In the genomic region with DNA sequence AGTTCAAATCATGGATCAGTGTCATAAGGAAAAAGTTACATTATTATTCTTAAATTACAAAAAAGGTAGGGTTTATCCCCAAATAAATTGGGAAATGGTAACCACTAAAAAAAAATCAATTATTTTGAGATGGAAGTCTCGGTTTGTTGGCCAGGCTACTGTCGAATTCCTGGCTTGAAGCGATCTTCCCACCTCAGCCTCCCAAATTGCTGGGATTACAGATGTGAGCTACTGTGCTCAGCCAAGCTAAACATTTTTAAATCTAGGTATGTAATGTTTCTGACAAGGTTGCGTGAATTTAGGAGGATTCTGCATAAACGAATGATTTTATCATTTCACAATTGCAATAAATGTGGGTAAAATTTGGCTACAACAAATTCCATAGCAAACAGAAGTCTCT, we compare ENCODE assay signal across 8 cellular contexts. TPM values are rescaled to one million over a fixed set of nuclear protein-coding genes. Genes with fewer than 3 reads are reported as not detected.
A peak's percentile ranks its signal among the peaks of the same experiment; 100 is the strongest.
DNase-seq lines count a peak whose midpoint lies in the region; ATAC-seq and TF ChIP-seq lines count a peak whose summit lies in the region.

No MANE protein-coding gene starts in this region.

- H3F3A ChIP-seq in DOHH2 (ENCODE audit: control insufficient read depth, insufficient read depth) (0 out of 2 replicates have a peak, but pooled peaks cover 2% of the 10 kb centered on the region), Loucy (ENCODE audit: low read depth) (no peaks in the 10 kb centered on the region)

- peaks cover 76% of the 10 kb centered on the region for H3K79me2 ChIP-seq in DOHH2 (ENCODE audit: control insufficient read depth, low read length)
- H3K79me2 ChIP-seq in Loucy (ENCODE audit: insufficient read depth, low read length), result peaks cover 74% of the 10 kb centered on the region

- ATAC-seq in effector memory CD8-positive, alpha-beta T cell (replicated peaks), result no peak
- ATAC-seq in GM21423 (IDR thresholded peaks at IDR 0.05; ENCODE audit: unreplicated experiment), result no peak

- H3K4me1 Mint-ChIP-seq in effector memory CD8-positive, alpha-beta T cell (ENCODE audit: low read depth in 2 of 2), result peaks cover 25 to 34% of the 10 kb centered on the region in 2 donors

- H3K36me3 ChIP-seq in DOHH2 (ENCODE audit: control insufficient read depth, low read length) (peaks cover 38% of the 10 kb centered on the region), Loucy (ENCODE audit: insufficient read depth, low read length) (no peaks in the 10 kb centered on the region), neuron (ENCODE audit: insufficient read depth, low read length) (peaks cover 13% of the 10 kb centered on the region), spleen (peaks cover 0 to 14% (median 2%) of the 10 kb centered on the region in 6 donors)

- H3K9me2 ChIP-seq in DOHH2 (replicated peaks; ENCODE audit: control insufficient read depth, low read length), result no peaks in the 10 kb centered on the region
- H3K9me2 ChIP-seq in Loucy (replicated peaks; ENCODE audit: low read depth, low read length), result no peaks in the 10 kb centered on the region

- H3K9me3 ChIP-seq in DOHH2 (ENCODE audit: control insufficient read depth, insufficient read depth, low read length) (no peaks in the 10 kb centered on the region), Loucy (ENCODE audit: insufficient read depth, low read depth, low read length) (no peaks in the 10 kb centered on the region), neuron (ENCODE audit: low read length) (peaks cover 3% of the 10 kb centered on the region), spleen (no peaks in the 10 kb centered on the region)

- no peak for TF ChIP-seq CTCF in DOHH2 (IDR thresholded peaks at IDR 0.05; ENCODE audit: low read depth, low read length, poor library complexity, severe bottlenecking)
- no peak for TF ChIP-seq CTCF in Loucy (conservative IDR thresholded peaks at IDR 0.05; ENCODE audit: low read length)
- TF ChIP-seq CTCF in spleen (IDR thresholded peaks at IDR 0.05 in 8 of 11, conservative IDR thresholded peaks at IDR 0.05 in 3 of 11), result no peak

- no peaks in the 10 kb centered on the region for H3K27me3 Mint-ChIP-seq in effector memory CD8-positive, alpha-beta T cell

- H3K4me1 ChIP-seq in DOHH2 (ENCODE audit: control insufficient read depth, low read length), result peaks cover 50% of the 10 kb centered on the region
- peaks cover 46% of the 10 kb centered on the region for H3K4me1 ChIP-seq in Loucy (ENCODE audit: insufficient read depth, low read length, poor library complexity, severe bottlenecking)
- H3K4me1 ChIP-seq in neuron (ENCODE audit: insufficient read depth, low read length), result peaks cover 19% of the 10 kb centered on the region
- H3K4me1 ChIP-seq in spleen, result peaks cover 31 to 72% (median 49%) of the 10 kb centered on the region in 6 donors

- no peak for DNase-seq in effector memory CD8-positive, alpha-beta T cell
- no peak for DNase-seq in stimulated activated CD4-positive, alpha-beta T cell treated with anti-CD3 and anti-CD28 coated beads, Interleukin-4, amount 100 ng/mL, for 24 hours
- DNase-seq in spleen (no peak), middle frontal gyrus (ENCODE audit: extremely low spot score, low spot score) (no peak)

- intact Hi-C loops in spleen (cut with DNase I; ENCODE audit: low total_unique reads), result no loop called here

- WGBS in spleen, 5 donors, result 71 to 88% (median 78%) methylated on average over 5 of the region's 5 CpGs

- H3K27me3 ChIP-seq in DOHH2 (ENCODE audit: control insufficient read depth, low read length) (no peaks in the 10 kb centered on the region), Loucy (ENCODE audit: insufficient read depth, low read length, poor library complexity, severe bottlenecking) (no peaks in the 10 kb centered on the region), neuron (ENCODE audit: insufficient read depth, low read length) (no peaks in the 10 kb centered on the region), spleen (replicated peaks in 1 of 7) (no peaks in the 10 kb centered on the region)

- peak overlapping the region; percentile 83 for H3K9ac ChIP-seq in Loucy (ENCODE audit: low read depth, low read length, poor library complexity, severe bottlenecking)

- H3K27ac ChIP-seq in DOHH2 (ENCODE audit: low read depth, low read length), result no peak overlapping the region
- H3K27ac ChIP-seq in spleen, result no peak overlapping the region

- peak overlapping the region; percentile 7 to 96 for H3K4me3 Mint-ChIP-seq in effector memory CD8-positive, alpha-beta T cell

- H3K36me3 Mint-ChIP-seq in effector memory CD8-positive, alpha-beta T cell (ENCODE audit: insufficient read depth), result peaks cover 22% of the 10 kb centered on the region

- no peak for TF ChIP-seq POLR2A in spleen (IDR thresholded peaks at IDR 0.05)

- H4K20me1 ChIP-seq in DOHH2 (ENCODE audit: control insufficient read depth, insufficient read depth, low read depth, low read length) (peaks cover 7% of the 10 kb centered on the region; the same call in 1 of the 2 replicates), Loucy (ENCODE audit: insufficient read depth, low read length, poor library complexity, severe bottlenecking) (peaks cover 64% of the 10 kb centered on the region)

- no peak overlapping the region for H2AFZ ChIP-seq in Loucy (ENCODE audit: low read length)
- H2AFZ ChIP-seq in neuron (ENCODE audit: low read depth, low read length), result no peak overlapping the region

- H3K4me3 ChIP-seq in DOHH2 (ENCODE audit: low read length) (peak overlapping the region; percentile 93), Loucy (ENCODE audit: low read length, poor library complexity, severe bottlenecking) (peak overlapping the region; percentile 90), neuron (ENCODE audit: low read length) (peak overlapping the region; percentile 64), spleen (peak overlapping the region in 4 of 8 donors; percentile 87 to 99 (median 92))

- peak overlapping the region in 1 of 2 donors; percentile 95 for H3K27ac Mint-ChIP-seq in effector memory CD8-positive, alpha-beta T cell

- peak overlapping the region; percentile 88 for H3K4me2 ChIP-seq in DOHH2 (ENCODE audit: low read length)
- H3K4me2 ChIP-seq in Loucy (ENCODE audit: low read depth, low read length, poor library complexity, severe bottlenecking), result peak overlapping the region; percentile 77

- no peaks in the 10 kb centered on the region for H3K9me3 Mint-ChIP-seq in effector memory CD8-positive, alpha-beta T cell

RNA-seq across cellular contexts. Expression of gene NAA16, which starts 2.0 kb away (rescaled TPM):
- 10 to 100 TPM; 22.9 to 45.3 (median 27.7) TPM for total RNA-seq in spleen
- polyA plus RNA-seq in spleen, result 10 to 100 TPM in 2 of 3 donors, 1 to 10 TPM in 1; 8.1 to 10.2 (median 10.1) TPM

RNA-seq across cellular contexts. Expression of gene MTRF1, which starts 49.7 kb away (rescaled TPM):
- 10 to 100 TPM; 13.4 to 17.4 (median 16.0) TPM for total RNA-seq in spleen
- 10 to 100 TPM; 10.6 to 17.8 (median 16.1) TPM for polyA plus RNA-seq in spleen
